ENCODE assay signal across 8 cellular contexts in the genomic region with DNA sequence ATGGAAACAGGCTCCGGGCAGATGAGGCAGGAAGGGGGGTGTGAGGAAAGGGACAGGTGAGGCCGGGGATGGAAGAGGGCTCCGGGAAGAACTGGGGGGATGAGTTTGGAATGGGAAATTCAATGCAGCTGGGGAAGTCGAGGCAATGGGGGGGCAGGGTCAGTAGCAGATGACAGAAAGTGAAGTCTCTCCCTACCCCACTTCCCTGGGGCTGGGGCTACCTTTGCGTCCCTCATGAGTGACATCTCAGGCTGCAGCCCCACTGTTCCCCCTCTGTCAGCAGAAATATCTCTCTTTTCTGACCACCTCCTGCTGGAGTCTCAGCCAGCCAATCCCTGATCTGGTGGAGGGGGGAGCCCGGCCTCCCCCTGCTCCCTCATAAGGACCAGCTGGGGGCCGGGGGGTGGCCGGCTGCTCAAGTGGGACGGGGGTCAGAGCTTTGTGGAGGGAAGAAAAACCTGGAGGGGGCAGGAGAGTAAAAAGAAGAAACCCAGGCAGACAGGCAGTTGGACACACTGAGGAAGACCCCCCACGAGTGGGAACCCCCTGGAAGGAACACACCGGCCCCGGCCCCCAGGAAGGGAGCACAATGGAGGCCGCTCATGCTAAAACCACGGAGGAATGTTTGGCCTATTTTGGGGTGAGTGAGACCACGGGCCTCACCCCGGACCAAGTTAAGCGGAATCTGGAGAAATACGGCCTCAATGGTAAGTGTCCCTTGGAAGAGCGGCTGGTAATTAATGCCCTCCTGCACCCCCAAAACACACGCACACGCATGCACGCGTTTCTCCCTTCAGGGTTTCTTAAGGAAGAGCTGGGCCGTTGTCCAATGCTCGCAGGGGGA.
DNase-seq lines count a peak whose midpoint lies in the region; ATAC-seq and TF ChIP-seq lines count a peak whose summit lies in the region.

A gene (plus strand): TSS at position 406 of the 844 bp plus-strand sequence. CDS start 184 bp downstream, at position 590.

- H3K27me3 ChIP-seq in HUES48 (ENCODE audit: control insufficient read depth, insufficient read depth, low read length) (peaks cover 7% of the 10 kb centered on the region), mucosa of stomach (ENCODE audit: control insufficient read depth, insufficient read depth, low read length) (peaks cover 19% of the 10 kb centered on the region)

- DNase-seq in cardiac fibroblast (ENCODE audit: low read depth in 2 of 2) (no peak), NCI-H2196 (lab: John Stamatoyannopoulos, UW; ENCODE audit: unreplicated experiment) (no peak), iPS-NIHi11 (ENCODE audit: low spot score) (no peak), NOMO-1 treated with dmso at 0.1 percent for 144 hours (lab: John Stamatoyannopoulos, UW; ENCODE audit: unreplicated experiment) (no peak)

- H3K4me1 ChIP-seq in HUES48 (ENCODE audit: control insufficient read depth, insufficient read depth, low read length) (peaks cover 17% of the 10 kb centered on the region), mucosa of stomach (ENCODE audit: control insufficient read depth, insufficient read depth, low read length) (peaks cover 13% of the 10 kb centered on the region)

- peak within 1 kb of the TSS; percentile 66 for H3K27ac ChIP-seq in 22Rv1
- peak within 1 kb of the TSS; percentile 86 for H3K27ac ChIP-seq in HUES48 (ENCODE audit: low read depth, low read length)

- peak within 1 kb of the TSS; percentile 93 for H3K4me3 ChIP-seq in HUES48 (ENCODE audit: low read depth, low read length)
- H3K4me3 ChIP-seq in cardiac fibroblast (replicated peaks in 1 of 2; ENCODE audit: low read depth in 2 of 2, low read length in 2 of 2) = peak within 1 kb of the TSS; percentile 72 to 74
- peak within 1 kb of the TSS; percentile 63 for H3K4me3 ChIP-seq in mucosa of stomach (ENCODE audit: low read length)

- no peak for TF ChIP-seq CTCF in 22Rv1 (IDR thresholded peaks at IDR 0.05)
- no peak for TF ChIP-seq CTCF in cardiac fibroblast (IDR thresholded peaks at IDR 0.05; ENCODE audit: low read depth, low read length)

- no peaks in the 10 kb centered on the region for H3K9me3 ChIP-seq in HUES48 (ENCODE audit: control insufficient read depth, insufficient read depth, low read length)
- no peaks in the 10 kb centered on the region for H3K9me3 ChIP-seq in mucosa of stomach (ENCODE audit: control insufficient read depth, low read length)

- ATAC-seq in HG02884 (IDR thresholded peaks at IDR 0.05; ENCODE audit: unreplicated experiment) = no peak

- H3K9ac ChIP-seq in HUES48 (ENCODE audit: low read depth, low read length) (peak within 1 kb of the TSS; percentile 82), mucosa of stomach (ENCODE audit: low read length) (peak within 1 kb of the TSS; percentile 72)

- peaks cover 9% of the 10 kb centered on the region for H3K36me3 ChIP-seq in HUES48 (ENCODE audit: control insufficient read depth, insufficient read depth, low read length)
- no peaks in the 10 kb centered on the region for H3K36me3 ChIP-seq in mucosa of stomach (ENCODE audit: control insufficient read depth, insufficient read depth, low read length)
